21 cellular contexts compared by ENCODE assay signal in the genomic region with DNA sequence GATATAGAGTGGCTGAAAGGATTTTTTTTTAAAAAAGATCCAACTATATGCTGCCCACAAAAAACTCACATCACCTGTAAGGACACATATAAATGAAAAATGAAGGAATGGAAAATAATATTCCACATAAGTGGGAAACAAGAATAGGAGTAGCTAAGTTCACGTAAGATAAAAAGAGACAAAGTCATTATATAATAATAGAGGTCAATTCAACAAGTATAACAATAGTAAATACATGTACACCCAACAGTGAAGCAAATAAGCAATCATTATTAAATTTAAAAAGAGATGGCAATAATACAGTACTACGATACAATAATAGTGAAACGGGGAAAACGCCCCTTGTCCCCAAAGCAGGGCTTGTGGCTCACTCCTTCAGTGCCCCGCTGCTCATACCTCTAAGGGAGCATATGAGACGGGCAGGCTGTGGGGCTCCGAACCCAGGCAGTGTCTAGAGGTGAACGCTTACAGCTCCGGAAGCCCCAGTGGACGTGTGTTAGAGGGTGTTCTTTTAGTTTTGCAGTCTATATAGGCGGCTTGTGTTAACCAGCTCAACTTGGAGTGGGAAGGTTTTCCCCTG. TPM values are rescaled to one million over a fixed set of nuclear protein-coding genes. Genes with fewer than 3 reads are reported as not detected.
DNase-seq lines count a peak whose midpoint lies in the region; ATAC-seq and TF ChIP-seq lines count a peak whose summit lies in the region.
"Had no signal": no experiment of that assay in that cellular context is flagged by ENCODE, and none has a peak within 500 bp of the region (broad histone marks: within the 10 kb centered on the region; RNA-seq: fewer than 3 reads in every experiment).

No MANE protein-coding gene starts in this region.

- H3K27me3 Mint-ChIP-seq in Calu3 (ENCODE audit: unreplicated experiment), result no peaks in the 10 kb centered on the region
- H3K27me3 Mint-ChIP-seq in nephron progenitor cell (ENCODE audit: low read depth, poor library complexity), result peaks cover 38% of the 10 kb centered on the region
- peaks cover 28% of the 10 kb centered on the region for H3K27me3 Mint-ChIP-seq in activated CD4-positive, alpha-beta T cell treated with anti-CD3 and anti-CD28 coated beads for 36 hours
- peaks cover 6 to 11% (median 8%) of the 10 kb centered on the region in 3 donors for H3K27me3 Mint-ChIP-seq in CD14-positive monocyte (ENCODE audit: low read depth in 3 of 3)

- H3K4me3 Mint-ChIP-seq in Calu3 (ENCODE audit: low read depth, unreplicated experiment), result peak overlapping the region; percentile 67
- H3K4me3 Mint-ChIP-seq in nephron progenitor cell, result peak overlapping the region; percentile 78
- no peak overlapping the region for H3K4me3 Mint-ChIP-seq in activated CD4-positive, alpha-beta T cell treated with anti-CD3 and anti-CD28 coated beads for 36 hours
- H3K4me3 Mint-ChIP-seq in CD14-positive monocyte, result no peak overlapping the region
- H3K4me3 Mint-ChIP-seq: CD4-positive, alpha-beta T cell had no signal

- DNase-seq in Calu3, result no peak
- no peak for DNase-seq in iPS DF 6.9 (ENCODE audit: low read depth, low spot score)
- no peak for DNase-seq in nephron progenitor cell
- DNase-seq in activated CD4-positive, alpha-beta T cell treated with anti-CD3 and anti-CD28 coated beads for 36 hours, result no peak
- DNase-seq in NCI-H1105 (lab: John Stamatoyannopoulos, UW), result no peak
- DNase-seq in CD14-positive monocyte (ENCODE audit: low spot score), result no peak
- DNase-seq: AML-193; CD4-positive, alpha-beta T cell; DMS79 treated with DMSO at 0.1 percent for 48 hours; GF-D8; IMR-90; NCI-H1417 treated with DMSO at 0.1 percent for 48 hours; NCI-H2029 treated with DMSO at 0.1 percent for 48 hours; NCI-H524; SJCRH30 had no signal

- no peaks in the 10 kb centered on the region for H3K4me1 ChIP-seq in HUES64 (ENCODE audit: insufficient read depth, low read length)
- no peaks in the 10 kb centered on the region for H3K4me1 ChIP-seq in iPS DF 6.9 (ENCODE audit: control insufficient read depth, insufficient read depth, low read length)
- H3K4me1 ChIP-seq: SJCRH30 had no signal

- no peaks in the 10 kb centered on the region for H3K27me3 ChIP-seq in HUES64 (ENCODE audit: insufficient read depth, low read length)
- no peaks in the 10 kb centered on the region for H3K27me3 ChIP-seq in iPS DF 6.9 (ENCODE audit: control insufficient read depth, insufficient read depth, low read length)
- H3K27me3 ChIP-seq: SJCRH30 had no signal

- WGBS in HUES64, result 80% methylated on average over 10 of the region's 11 CpGs
- no CpG with 5 or more reads among the region's 11 CpGs for WGBS in iPS DF 6.9 (ENCODE audit: insufficient coverage, insufficient read length)

- TF ChIP-seq CTCF in Calu3 (IDR thresholded peaks at IDR 0.05; ENCODE audit: unreplicated experiment) (no peak), nephron progenitor cell (IDR thresholded peaks at IDR 0.05) (no peak), CD14-positive monocyte (IDR thresholded peaks at IDR 0.05) (no peak)

- H3K27ac Mint-ChIP-seq in Calu3 (ENCODE audit: unreplicated experiment), result peak overlapping the region; percentile 25
- H3K27ac Mint-ChIP-seq in nephron progenitor cell, result no peak overlapping the region
- H3K27ac Mint-ChIP-seq in activated CD4-positive, alpha-beta T cell treated with anti-CD3 and anti-CD28 coated beads for 36 hours, result no peak overlapping the region
- no peak overlapping the region for H3K27ac Mint-ChIP-seq in CD14-positive monocyte
- H3K27ac Mint-ChIP-seq: CD4-positive, alpha-beta T cell had no signal

- BruUV-seq in Calu3 (replicated peaks; lab: Mats Ljungman, UMichigan), result TSS peak; percentile 75

- peaks cover 5% of the 10 kb centered on the region for H3K36me3 Mint-ChIP-seq in Calu3 (ENCODE audit: insufficient read depth, unreplicated experiment)
- H3K36me3 Mint-ChIP-seq in nephron progenitor cell (ENCODE audit: low read depth), result no peaks in the 10 kb centered on the region
- H3K36me3 Mint-ChIP-seq in activated CD4-positive, alpha-beta T cell treated with anti-CD3 and anti-CD28 coated beads for 36 hours (ENCODE audit: low read depth), result peaks cover 2% of the 10 kb centered on the region
- H3K36me3 Mint-ChIP-seq in CD14-positive monocyte, result no peaks in the 10 kb centered on the region

- CTCF ChIA-PET in Calu3 (lab: Charles Lee), result no interaction called here
- CTCF ChIA-PET in activated CD4-positive, alpha-beta T cell treated with anti-CD3 and anti-CD28 coated beads for 36 hours (lab: Charles Lee), result no interaction called here

- peaks cover 3% of the 10 kb centered on the region for H3K9me3 Mint-ChIP-seq in Calu3 (ENCODE audit: low read depth, unreplicated experiment)
- H3K9me3 Mint-ChIP-seq in nephron progenitor cell, result peaks cover 21% of the 10 kb centered on the region
- H3K9me3 Mint-ChIP-seq in activated CD4-positive, alpha-beta T cell treated with anti-CD3 and anti-CD28 coated beads for 36 hours (ENCODE audit: low read depth), result peaks cover 4% of the 10 kb centered on the region
- H3K9me3 Mint-ChIP-seq in CD14-positive monocyte, result peaks cover 12 to 22% (median 18%) of the 10 kb centered on the region in 7 donors

- H3K4me3 ChIP-seq in HUES64 (ENCODE audit: low read length) (peak overlapping the region; percentile 32), iPS DF 6.9 (ENCODE audit: low read length) (peak overlapping the region; percentile 23; the same call in 1 of the 2 replicates)
- H3K4me3 ChIP-seq: SJCRH30 had no signal

- H3K9ac ChIP-seq in HUES64 (ENCODE audit: low read depth, low read length), result no peak overlapping the region

- POLR2A ChIA-PET in activated CD4-positive, alpha-beta T cell treated with anti-CD3 and anti-CD28 coated beads for 36 hours (lab: Charles Lee), result no interaction called here

- H3K4me1 Mint-ChIP-seq in Calu3 (ENCODE audit: low read depth, unreplicated experiment), result no peaks in the 10 kb centered on the region
- no peaks in the 10 kb centered on the region for H3K4me1 Mint-ChIP-seq in nephron progenitor cell
- no peaks in the 10 kb centered on the region for H3K4me1 Mint-ChIP-seq in activated CD4-positive, alpha-beta T cell treated with anti-CD3 and anti-CD28 coated beads for 36 hours
- no peaks in the 10 kb centered on the region for H3K4me1 Mint-ChIP-seq in CD14-positive monocyte

- H3K9me3 ChIP-seq in HUES64 (ENCODE audit: insufficient read depth, low read depth, low read length), result peaks cover 33% of the 10 kb centered on the region
- no peaks in the 10 kb centered on the region for H3K9me3 ChIP-seq in iPS DF 6.9 (ENCODE audit: control insufficient read depth, insufficient read depth, low read length)
- H3K9me3 ChIP-seq: SJCRH30 had no signal

- ATAC-seq in activated CD4-positive, alpha-beta T cell treated with anti-CD3 and anti-CD28 coated beads for 36 hours, result no peak
- ATAC-seq in GM19351 (IDR thresholded peaks at IDR 0.05; ENCODE audit: unreplicated experiment), result no peak

- intact Hi-C loops in Calu3 (cut with micrococcal nuclease; ENCODE audit: unreplicated experiment), result loop anchor here (5.0 kb wide), 1 partner anchor 160 kb away; no protein-coding TSS in a partner anchor
- intact Hi-C loops in activated CD4-positive, alpha-beta T cell treated with anti-CD3 and anti-CD28 coated beads for 36 hours (cut with DNase I, micrococcal nuclease), result no loop called here
- intact Hi-C loops in CD14-positive monocyte (cut with micrococcal nuclease), result no loop called here

- H3K27ac ChIP-seq in HUES64 (ENCODE audit: low read depth, low read length) (no peak overlapping the region), iPS DF 6.9 (ENCODE audit: low read length) (no peak overlapping the region)
- H3K27ac ChIP-seq: RWPE1, SJCRH30 had no signal

- H3K36me3 ChIP-seq in HUES64 (ENCODE audit: insufficient read depth, low read length), result no peaks in the 10 kb centered on the region
- H3K36me3 ChIP-seq in iPS DF 6.9 (ENCODE audit: control insufficient read depth, insufficient read depth, low read length), result no peaks in the 10 kb centered on the region
- H3K36me3 ChIP-seq: SJCRH30 had no signal

RNA-seq across cellular contexts. Expression of a gene that starts 12.5 kb away (rescaled TPM):
- 5.0 and 5.8 TPM in 2 replicates for total RNA-seq in Calu3 (2022)
- polyA plus RNA-seq in HUES64 (2013, experiment 1 of 2), result 0.45 TPM
- polyA plus RNA-seq in HUES64 (2013, experiment 2 of 2), result 0.51 TPM
- total RNA-seq in activated CD4-positive, alpha-beta T cell treated with anti-CD3 and anti-CD28 coated beads for 36 hours, result under 1 TPM in 1 of 2 experiments, not detected in 1; 0.21 TPM
- polyA plus RNA-seq in CD14-positive monocyte, result not detected
- total RNA-seq: A673; CD4-positive, alpha-beta T cell; IMR-90; LHCN-M2; SJCRH30 had no signal
- polyA plus RNA-seq: IMR-90 had no signal

RNA-seq across cellular contexts. Expression of a gene that starts 38.9 kb away (rescaled TPM):
- total RNA-seq in Calu3 (2022), result not detected in 2 replicates
- polyA plus RNA-seq in HUES64 (2013, experiment 1 of 2), result not detected
- not detected for polyA plus RNA-seq in HUES64 (2013, experiment 2 of 2)
- total RNA-seq in activated CD4-positive, alpha-beta T cell treated with anti-CD3 and anti-CD28 coated beads for 36 hours, result not detected
- under 1 TPM in 1 of 2 donors, not detected in 1; 0.08 TPM for polyA plus RNA-seq in CD14-positive monocyte
- total RNA-seq: A673; CD4-positive, alpha-beta T cell; H4; IMR-90; LHCN-M2; SJCRH30 had no signal
- polyA plus RNA-seq: IMR-90 had no signal

Comparison
In these comparisons a context has a peak if more than half of its experiments do, and no peak if none do; other contexts are left out.
1. H3K4me3 Mint-ChIP-seq: peak in Calu3 (single experiment) and nephron progenitor cell (single experiment); none in activated CD4-positive, alpha-beta T cell treated with anti-CD3 and anti-CD28 coated beads for 36 hours (single experiment) and CD14-positive monocyte (0 of 2).